Comparison of ENCODE assay signal across 40 cellular contexts in genomic region chr9:98721643-98722042, GRCh38. TPM values are rescaled to one million over a fixed set of nuclear protein-coding genes. Genes with fewer than 3 reads are reported as not detected.
"Had no signal": no experiment of that assay in that cellular context is flagged by ENCODE, and none has a peak within 500 bp of the region (broad histone marks: within the 10 kb centered on the region; RNA-seq: fewer than 3 reads in every experiment).

No MANE protein-coding gene starts in this region.

- H3K4me1 Mint-ChIP-seq: activated naive CD4-positive, alpha-beta T cell treated with anti-CD3 and anti-CD28 coated beads, Interleukin-2, amount 10 ng/mL, durations not matched to agents 7 days and 5 days; activated naive CD4-positive, alpha-beta T cell treated with anti-CD3 and anti-CD28 coated beads, Interleukin-2, amount 50 U/mL, for 24 hours; activated naive CD8-positive, alpha-beta T cell treated with anti-CD3 and anti-CD28 coated beads for 36 hours; activated naive CD8-positive, alpha-beta T cell treated with anti-CD3 and anti-CD28 coated beads, Interleukin-2, amount 10 ng/mL, durations not matched to agents 7 days and 5 days; activated naive CD8-positive, alpha-beta T cell treated with anti-CD3 and anti-CD28 coated beads, Interleukin-2, amount 50 U/mL, for 24 hours; activated T-helper 17 cell treated with anti-CD3 and anti-CD28 coated beads, Interleukin-2, amount 50 U/mL, for 72 hours; central memory CD8-positive, alpha-beta T cell had no signal

- H3K36me3 ChIP-seq: adrenal gland, ascending aorta, brain microvascular endothelial cell, breast epithelium, cardiac muscle cell had no signal

- H3K9me3 Mint-ChIP-seq: activated naive CD4-positive, alpha-beta T cell treated with anti-CD3 and anti-CD28 coated beads for 36 hours; activated naive CD4-positive, alpha-beta T cell treated with anti-CD3 and anti-CD28 coated beads, Interleukin-2, amount 10 ng/mL, durations not matched to agents 7 days and 5 days; activated T-cell treated with anti-CD3 and anti-CD28 coated beads, Interleukin-2, amount 50 U/mL, for 24 hours; activated T-helper 1 cell treated with anti-CD3 and anti-CD28 coated beads, Interleukin-12 subunit alpha, Interleukin-12 subunit beta, Interleukin-2, Interleukin-4 antibody, amounts not matched to agents 30 ng/mL and 10 ng/mL and 1 ng/mL, durations not matched to agents 14 hours and 24 hours and 36 hours; activated T-helper 2 cell treated with anti-CD3 and anti-CD28 coated beads, Interferon-gamma antibody, Interleukin-2, Interleukin-4, amounts not matched to agents 10 μg/mL and 5 μg/mL and 100 μg/mL, durations not matched to agents 14 hours and 24 hours and 36 hours; central memory CD8-positive, alpha-beta T cell had no signal

- H3K4me3 Mint-ChIP-seq: activated naive CD4-positive, alpha-beta T cell treated with anti-CD3 and anti-CD28 coated beads for 36 hours; activated naive CD4-positive, alpha-beta T cell treated with anti-CD3 and anti-CD28 coated beads, Interleukin-2, amount 10 ng/mL, durations not matched to agents 7 days and 5 days; activated naive CD4-positive, alpha-beta T cell treated with anti-CD3 and anti-CD28 coated beads, Interleukin-2, amount 50 U/mL, for 24 hours; activated naive CD8-positive, alpha-beta T cell; activated naive CD8-positive, alpha-beta T cell treated with anti-CD3 and anti-CD28 coated beads for 36 hours; activated naive CD8-positive, alpha-beta T cell treated with anti-CD3 and anti-CD28 coated beads, Interleukin-2, amount 10 ng/mL, durations not matched to agents 7 days and 5 days; activated naive CD8-positive, alpha-beta T cell treated with anti-CD3 and anti-CD28 coated beads, Interleukin-2, amount 50 U/mL, for 24 hours; activated T-cell treated with anti-CD3 and anti-CD28 coated beads, Interleukin-2, amount 50 U/mL, for 24 hours; activated T-cell treated with anti-CD3 and anti-CD28 coated beads, Interleukin-2, amount 50 U/mL, for 4 hours; activated T-cell treated with anti-CD3 and anti-CD28 coated beads, Interleukin-2, amount 50 U/mL, for 72 hours; activated T-helper 1 cell treated with anti-CD3 and anti-CD28 coated beads, Interleukin-12 subunit alpha, Interleukin-12 subunit beta, Interleukin-2, Interleukin-4 antibody, amounts not matched to agents 30 ng/mL and 10 ng/mL and 1 ng/mL, durations not matched to agents 14 hours and 24 hours and 36 hours; activated T-helper 17 cell treated with anti-CD3 and anti-CD28 coated beads, Interleukin-2, amount 50 U/mL, for 72 hours; brain; central memory CD8-positive, alpha-beta T cell had no signal

- FAIRE-seq: astrocyte had no signal

- DNase-seq: activated effector memory CD4-positive, alpha-beta T cell treated with anti-CD3 and anti-CD28 coated beads, Interleukin-2, amount 50 U/mL, for 16 hours; activated effector memory CD4-positive, alpha-beta T cell treated with Interleukin-2 at 50 U/mL for 16 hours; activated gamma-delta T cell; activated gamma-delta T cell treated with Interleukin-2 at 50 U/mL for 16 hours; activated naive CD4-positive, alpha-beta T cell; activated naive CD4-positive, alpha-beta T cell treated with anti-CD3 and anti-CD28 coated beads for 36 hours; activated naive CD4-positive, alpha-beta T cell treated with anti-CD3 and anti-CD28 coated beads, Interleukin-2, amount 10 ng/mL, durations not matched to agents 7 days and 5 days; activated naive CD4-positive, alpha-beta T cell treated with anti-CD3 and anti-CD28 coated beads, Interleukin-2, amount 50 U/mL, for 16 hours; activated naive CD4-positive, alpha-beta T cell treated with Interleukin-2 at 50 U/mL for 16 hours; activated naive CD8-positive, alpha-beta T cell treated with anti-CD3 and anti-CD28 coated beads for 36 hours; activated naive CD8-positive, alpha-beta T cell treated with anti-CD3 and anti-CD28 coated beads, Interleukin-2, amount 10 ng/mL, durations not matched to agents 7 days and 5 days; activated naive CD8-positive, alpha-beta T cell treated with anti-CD3 and anti-CD28 coated beads, Interleukin-2, amount 50 U/mL, for 24 hours; activated T-cell treated with anti-CD3 and anti-CD28 coated beads, Interleukin-2, amount 50 U/mL, for 1 hour; activated T-cell treated with anti-CD3 and anti-CD28 coated beads, Interleukin-2, amount 50 U/mL, for 24 hours; activated T-cell treated with anti-CD3 and anti-CD28 coated beads, Interleukin-2, amount 50 U/mL, for 4 hours; activated T-cell treated with anti-CD3 and anti-CD28 coated beads, Interleukin-2, amount 50 U/mL, for 48 hours; activated T-cell treated with anti-CD3 and anti-CD28 coated beads, Interleukin-2, amount 50 U/mL, for 72 hours; adrenal gland; amniotic stem cell; amygdala; anterior cingulate cortex; aorta; body of pancreas; brain microvascular endothelial cell; caudate nucleus; central memory CD4-positive, alpha-beta T cell; cerebellar nuclear complex had no signal

- ATAC-seq: activated naive CD4-positive, alpha-beta T cell treated with anti-CD3 and anti-CD28 coated beads, Interleukin-2, amount 50 U/mL, for 72 hours; activated naive CD8-positive, alpha-beta T cell treated with anti-CD3 and anti-CD28 coated beads, Interleukin-2, amount 50 U/mL, for 24 hours; activated T-cell treated with anti-CD3 and anti-CD28 coated beads, Interleukin-2, amount 50 U/mL, for 4 hours; activated T-cell treated with anti-CD3 and anti-CD28 coated beads, Interleukin-2, amount 50 U/mL, for 72 hours; activated T-helper 17 cell treated with anti-CD3 and anti-CD28 coated beads, Interleukin-2, amount 50 U/mL, for 72 hours; body of pancreas had no signal

- H3K4me1 ChIP-seq: adrenal gland, ascending aorta, body of pancreas, breast epithelium had no signal

- H3K36me3 Mint-ChIP-seq: activated naive CD4-positive, alpha-beta T cell treated with anti-CD3 and anti-CD28 coated beads, Interleukin-2, amount 10 ng/mL, durations not matched to agents 7 days and 5 days; activated naive CD4-positive, alpha-beta T cell treated with anti-CD3 and anti-CD28 coated beads, Interleukin-2, amount 50 U/mL, for 24 hours; activated naive CD8-positive, alpha-beta T cell; activated naive CD8-positive, alpha-beta T cell treated with anti-CD3 and anti-CD28 coated beads for 36 hours; activated naive CD8-positive, alpha-beta T cell treated with anti-CD3 and anti-CD28 coated beads, Interleukin-2, amount 10 ng/mL, durations not matched to agents 7 days and 5 days; brain had no signal

- H3K27ac Mint-ChIP-seq: activated naive CD4-positive, alpha-beta T cell treated with anti-CD3 and anti-CD28 coated beads for 36 hours; activated naive CD4-positive, alpha-beta T cell treated with anti-CD3 and anti-CD28 coated beads, Interleukin-2, amount 10 ng/mL, durations not matched to agents 7 days and 5 days; activated naive CD4-positive, alpha-beta T cell treated with anti-CD3 and anti-CD28 coated beads, Interleukin-2, amount 50 U/mL, for 24 hours; activated naive CD4-positive, alpha-beta T cell treated with anti-CD3 and anti-CD28 coated beads, Interleukin-2, amount 50 U/mL, for 72 hours; activated naive CD8-positive, alpha-beta T cell; activated naive CD8-positive, alpha-beta T cell treated with anti-CD3 and anti-CD28 coated beads for 36 hours; activated naive CD8-positive, alpha-beta T cell treated with anti-CD3 and anti-CD28 coated beads, Interleukin-2, amount 10 ng/mL, durations not matched to agents 7 days and 5 days; activated naive CD8-positive, alpha-beta T cell treated with anti-CD3 and anti-CD28 coated beads, Interleukin-2, amount 50 U/mL, for 24 hours; activated T-cell treated with anti-CD3 and anti-CD28 coated beads, Interleukin-2, amount 50 U/mL, for 24 hours; activated T-cell treated with anti-CD3 and anti-CD28 coated beads, Interleukin-2, amount 50 U/mL, for 72 hours; activated T-helper 1 cell treated with anti-CD3 and anti-CD28 coated beads, Interleukin-12 subunit alpha, Interleukin-12 subunit beta, Interleukin-2, Interleukin-4 antibody, amounts not matched to agents 30 ng/mL and 10 ng/mL and 1 ng/mL, durations not matched to agents 14 hours and 24 hours and 36 hours; activated T-helper 17 cell treated with anti-CD3 and anti-CD28 coated beads, Interleukin-2, amount 50 U/mL, for 72 hours; activated T-helper 2 cell treated with anti-CD3 and anti-CD28 coated beads, Interferon-gamma antibody, Interleukin-2, Interleukin-4, amounts not matched to agents 10 μg/mL and 5 μg/mL and 100 μg/mL, durations not matched to agents 14 hours and 24 hours and 36 hours; brain had no signal

- H3K9me3 ChIP-seq: adrenal gland, ascending aorta had no signal

- H3K4me3 ChIP-seq: adrenal gland, ascending aorta, body of pancreas, breast epithelium, cardiac muscle cell had no signal

- H3K27ac ChIP-seq: adrenal gland, ascending aorta, body of pancreas, brain microvascular endothelial cell, breast epithelium, cardiac muscle cell had no signal

- H3K27me3 ChIP-seq: ascending aorta, body of pancreas had no signal

RNA-seq across cellular contexts. Expression of gene GABBR2, which starts 12.9 kb away (rescaled TPM):
- total RNA-seq: activated naive CD4-positive, alpha-beta T cell treated with anti-CD3 and anti-CD28 coated beads for 36 hours; activated naive CD4-positive, alpha-beta T cell treated with anti-CD3 and anti-CD28 coated beads, Interleukin-2, amount 50 U/mL, for 72 hours; activated naive CD8-positive, alpha-beta T cell treated with anti-CD3 and anti-CD28 coated beads for 36 hours; activated naive CD8-positive, alpha-beta T cell treated with anti-CD3 and anti-CD28 coated beads, Interleukin-2, amount 10 ng/mL, durations not matched to agents 7 days and 5 days; activated T-cell treated with anti-CD3 and anti-CD28 coated beads, Interleukin-2, amount 50 U/mL, for 4 hours; activated T-cell treated with anti-CD3 and anti-CD28 coated beads, Interleukin-2, amount 50 U/mL, for 72 hours; activated T-helper 1 cell treated with anti-CD3 and anti-CD28 coated beads, Interleukin-12 subunit alpha, Interleukin-12 subunit beta, Interleukin-2, Interleukin-4 antibody, amounts not matched to agents 30 ng/mL and 10 ng/mL and 1 ng/mL, durations not matched to agents 14 hours and 24 hours and 36 hours; activated T-helper 17 cell treated with anti-CD3 and anti-CD28 coated beads, Interleukin-2, amount 50 U/mL, for 72 hours; activated T-helper 2 cell treated with anti-CD3 and anti-CD28 coated beads, Interferon-gamma antibody, Interleukin-2, Interleukin-4, amounts not matched to agents 10 μg/mL and 5 μg/mL and 100 μg/mL, durations not matched to agents 14 hours and 24 hours and 36 hours; ascending aorta; body of pancreas; breast epithelium; bronchial epithelial cell had no signal
- polyA plus RNA-seq: aorta, cardiac muscle cell had no signal
